Comparison of ENCODE assay signal across 9 cellular contexts in the genomic region with DNA sequence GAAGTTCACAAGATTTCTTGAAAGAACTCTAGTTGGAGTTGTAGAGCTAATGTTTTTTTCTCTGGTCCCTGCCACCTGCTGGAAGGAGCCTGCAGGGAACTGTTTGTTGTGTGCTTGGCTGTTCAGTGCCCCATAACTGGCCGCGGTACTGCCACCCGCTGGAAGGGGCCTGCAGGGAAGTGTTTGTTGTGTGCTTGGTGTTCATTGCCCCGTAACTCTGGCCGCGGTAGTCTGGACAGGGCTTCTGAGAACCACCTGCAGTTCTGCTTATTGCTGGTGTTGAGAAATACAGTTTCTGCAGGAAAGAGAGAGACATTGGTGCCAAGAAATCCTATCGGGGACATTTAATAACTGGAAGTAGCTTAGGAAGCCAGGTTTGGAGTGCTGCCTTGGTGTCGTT. TPM values are rescaled to one million over a fixed set of nuclear protein-coding genes. Genes with fewer than 3 reads are reported as not detected.
DNase-seq lines count a peak whose midpoint lies in the region; ATAC-seq and TF ChIP-seq lines count a peak whose summit lies in the region.
"Had no signal": no experiment of that assay in that cellular context is flagged by ENCODE, and none has a peak within 500 bp of the region (broad histone marks: within the 10 kb centered on the region; RNA-seq: fewer than 3 reads in every experiment).

No MANE protein-coding gene starts in this region.

- H3K4me1 ChIP-seq in Loucy (ENCODE audit: insufficient read depth, low read length, poor library complexity, severe bottlenecking) = no peaks in the 10 kb centered on the region
- peaks cover 0 to 17% of the 10 kb centered on the region in 2 donors for H3K4me1 ChIP-seq in right atrium auricular region
- peaks cover 0 to 33% (median 16%) of the 10 kb centered on the region in 6 donors for H3K4me1 ChIP-seq in spleen
- no peaks in the 10 kb centered on the region for H3K4me1 ChIP-seq in ascending aorta

- peak; percentile 27 for DNase-seq in DMS53 treated with DMSO at 0.1 percent for 48 hours (lab: John Stamatoyannopoulos, UW; ENCODE audit: unreplicated experiment)
- DNase-seq in right atrium auricular region (ENCODE audit: low spot score) = peak; percentile 61
- peak; percentile 71 for DNase-seq in spleen
- no peak for DNase-seq in ascending aorta (ENCODE audit: low spot score in 2 of 2)

- H3K4me2 ChIP-seq in Loucy (ENCODE audit: low read depth, low read length, poor library complexity, severe bottlenecking) = no peak overlapping the region

- H4K20me1 ChIP-seq in Loucy (ENCODE audit: insufficient read depth, low read length, poor library complexity, severe bottlenecking) = no peaks in the 10 kb centered on the region

- peak overlapping the region; percentile 63; the same call in 1 of the 2 replicates for H2AFZ ChIP-seq in Loucy (ENCODE audit: low read length)

- H3K9me3 ChIP-seq in Loucy (ENCODE audit: insufficient read depth, low read depth, low read length) = no peaks in the 10 kb centered on the region
- no peaks in the 10 kb centered on the region for H3K9me3 ChIP-seq in right atrium auricular region
- H3K9me3 ChIP-seq in spleen = no peaks in the 10 kb centered on the region
- no peaks in the 10 kb centered on the region for H3K9me3 ChIP-seq in ascending aorta

- H3K27ac ChIP-seq in VCaP = peak overlapping the region; percentile 54
- no peak overlapping the region for H3K27ac ChIP-seq in right atrium auricular region
- H3K27ac ChIP-seq in spleen = no peak overlapping the region
- H3K27ac ChIP-seq in ascending aorta = no peak overlapping the region
- H3K27ac ChIP-seq: SK-N-MC had no signal

- H3K9me2 ChIP-seq in Loucy (replicated peaks; ENCODE audit: low read depth, low read length) = no peaks in the 10 kb centered on the region

- no peak overlapping the region for H3K4me3 ChIP-seq in Loucy (ENCODE audit: low read length, poor library complexity, severe bottlenecking)
- no peak overlapping the region for H3K4me3 ChIP-seq in right atrium auricular region
- H3K4me3 ChIP-seq in spleen = no peak overlapping the region
- H3K4me3 ChIP-seq in ascending aorta = no peak overlapping the region
- H3K4me3 ChIP-seq: SK-N-MC had no signal

- intact Hi-C loops in spleen (cut with DNase I; ENCODE audit: low total_unique reads) = no loop called here
- intact Hi-C loops in ascending aorta (cut with DNase I) = no loop called here

- H3F3A ChIP-seq in Loucy (ENCODE audit: low read depth) = no peaks in the 10 kb centered on the region

- WGBS in spleen, 5 donors = 21 to 27% (median 23%) methylated on average over 8 of the region's 8 CpGs

- H3K36me3 ChIP-seq in Loucy (ENCODE audit: insufficient read depth, low read length) (no peaks in the 10 kb centered on the region), right atrium auricular region (no peaks in the 10 kb centered on the region), spleen (no peaks in the 10 kb centered on the region), ascending aorta (no peaks in the 10 kb centered on the region)

- H3K9ac ChIP-seq in Loucy (ENCODE audit: low read depth, low read length, poor library complexity, severe bottlenecking) = no peak overlapping the region

- H3K27me3 ChIP-seq in Loucy (ENCODE audit: insufficient read depth, low read length, poor library complexity, severe bottlenecking) = no peaks in the 10 kb centered on the region
- no peaks in the 10 kb centered on the region for H3K27me3 ChIP-seq in right atrium auricular region
- H3K27me3 ChIP-seq in spleen (replicated peaks in 1 of 7) = peaks cover 0 to 19% (median 0%) of the 10 kb centered on the region in 7 donors
- H3K27me3 ChIP-seq in ascending aorta = no peaks in the 10 kb centered on the region

- TF ChIP-seq POLR2A in spleen (IDR thresholded peaks at IDR 0.05) = no peak

- ATAC-seq in GM19035 (IDR thresholded peaks at IDR 0.05; ENCODE audit: unreplicated experiment) = no peak
- ATAC-seq in HG03097 (IDR thresholded peaks at IDR 0.05; ENCODE audit: low FRiP score, unreplicated experiment) = no peak

- TF ChIP-seq CTCF in Loucy (conservative IDR thresholded peaks at IDR 0.05; ENCODE audit: low read length) (peak; percentile 62), VCaP (conservative IDR thresholded peaks at IDR 0.05) (peak; percentile 85), right atrium auricular region (IDR thresholded peaks at IDR 0.05) (peak; percentile 17 to 74), spleen (IDR thresholded peaks at IDR 0.05 in 8 of 11, conservative IDR thresholded peaks at IDR 0.05 in 3 of 11) (peak in 6 of 11 experiments; percentile 34 to 42 (median 40)), ascending aorta (IDR thresholded peaks at IDR 0.05) (no peak)

- no peaks in the 10 kb centered on the region for H3K79me2 ChIP-seq in Loucy (ENCODE audit: insufficient read depth, low read length)

RNA-seq across cellular contexts. Expression of a gene that starts 58.1 kb away (rescaled TPM):
- total RNA-seq in right atrium auricular region = 10 to 100 TPM; 11.6 to 17.2 TPM
- total RNA-seq in spleen = 10 to 100 TPM in 5 of 7 donors, 1 to 10 TPM in 2; 8.4 to 26.6 (median 16.7) TPM
- polyA plus RNA-seq in spleen = 1 to 10 TPM; 1.1 to 2.8 (median 1.3) TPM
- total RNA-seq in ascending aorta = 19.7 TPM

Comparison
In these comparisons a context has a peak if more than half of its experiments do, and no peak if none do; other contexts are left out.
1. DNase-seq: peak in DMS53 treated with DMSO at 0.1 percent for 48 hours (single experiment), right atrium auricular region (single experiment) and spleen (single experiment); none in ascending aorta (0 of 2).
2. CTCF ChIP-seq: peak in Loucy (single experiment), VCaP (single experiment), right atrium auricular region (2 of 2) and spleen (6 of 11); none in ascending aorta (0 of 3).